ENCODE assay signal across 11 cellular contexts in genomic region chr2:109242654-109243331, GRCh38.
DNase-seq lines count a peak whose midpoint lies in the region; ATAC-seq and TF ChIP-seq lines count a peak whose summit lies in the region.
"Had no signal": no experiment of that assay in that cellular context is flagged by ENCODE, and none has a peak within 500 bp of the region (broad histone marks: within the 10 kb centered on the region; RNA-seq: fewer than 3 reads in every experiment).

No MANE protein-coding gene starts in this region.

- TF ChIP-seq CTCF in AG09309 (IDR thresholded peaks at IDR 0.05; ENCODE audit: control insufficient read depth, insufficient read depth, low read depth, low read length, missing control alignments): no peak

- H3K4me1 Mint-ChIP-seq in T-cell: peaks cover 10 to 26% (median 14%) of the 10 kb centered on the region in 3 donors
- peaks cover 9% of the 10 kb centered on the region for H3K4me1 Mint-ChIP-seq in activated CD4-positive, alpha-beta memory T cell treated with anti-CD3 and anti-CD28 coated beads for 36 hours (ENCODE audit: low read depth)

- H3K36me3 Mint-ChIP-seq in T-cell: no peaks in the 10 kb centered on the region
- H3K36me3 Mint-ChIP-seq in activated CD4-positive, alpha-beta memory T cell treated with anti-CD3 and anti-CD28 coated beads for 36 hours: no peaks in the 10 kb centered on the region

- no peak overlapping the region for H3K27ac Mint-ChIP-seq in T-cell
- no peak overlapping the region for H3K27ac Mint-ChIP-seq in activated CD4-positive, alpha-beta memory T cell treated with anti-CD3 and anti-CD28 coated beads for 36 hours
- H3K27ac Mint-ChIP-seq: stimulated activated naive CD8-positive, alpha-beta T cell treated with anti-CD3 and anti-CD28 coated beads, Interleukin-15, amount 100 ng/mL, for 72 hours had no signal

- CTCF ChIA-PET in T-cell (lab: Charles Lee): no interaction called here
- CTCF ChIA-PET in activated CD4-positive, alpha-beta memory T cell treated with anti-CD3 and anti-CD28 coated beads for 36 hours (lab: Charles Lee): no interaction called here

- intact Hi-C loops in activated CD4-positive, alpha-beta memory T cell treated with anti-CD3 and anti-CD28 coated beads for 36 hours (cut with micrococcal nuclease): no loop called here

- no peak overlapping the region for H3K4me3 Mint-ChIP-seq in T-cell
- H3K4me3 Mint-ChIP-seq in activated CD4-positive, alpha-beta memory T cell treated with anti-CD3 and anti-CD28 coated beads for 36 hours: no peak overlapping the region
- H3K4me3 Mint-ChIP-seq: stimulated activated naive CD8-positive, alpha-beta T cell treated with anti-CD3 and anti-CD28 coated beads, Interleukin-15, amount 100 ng/mL, for 72 hours had no signal

- ATAC-seq in T-cell (replicated peaks in 1 of 4) (no peak), GM19463 (IDR thresholded peaks at IDR 0.05; ENCODE audit: unreplicated experiment) (no peak)
- ATAC-seq: stimulated activated naive CD8-positive, alpha-beta T cell treated with anti-CD3 and anti-CD28 coated beads, Interleukin-15, amount 100 ng/mL, for 72 hours had no signal

- POLR2A ChIA-PET in T-cell (lab: Charles Lee): no interaction called here
- POLR2A ChIA-PET in activated CD4-positive, alpha-beta memory T cell treated with anti-CD3 and anti-CD28 coated beads for 36 hours (lab: Charles Lee): no interaction called here

- no peak overlapping the region for H3K4me3 ChIP-seq in AG09309 (ENCODE audit: control insufficient read depth, low read depth, low read length)

- no peaks in the 10 kb centered on the region for H3K27me3 Mint-ChIP-seq in T-cell
- H3K27me3 Mint-ChIP-seq in activated CD4-positive, alpha-beta memory T cell treated with anti-CD3 and anti-CD28 coated beads for 36 hours: no peaks in the 10 kb centered on the region
- H3K27me3 Mint-ChIP-seq: stimulated activated naive CD8-positive, alpha-beta T cell treated with anti-CD3 and anti-CD28 coated beads, Interleukin-15, amount 100 ng/mL, for 72 hours had no signal

- H3K9me3 Mint-ChIP-seq in T-cell: no peaks in the 10 kb centered on the region
- no peaks in the 10 kb centered on the region for H3K9me3 Mint-ChIP-seq in activated CD4-positive, alpha-beta memory T cell treated with anti-CD3 and anti-CD28 coated beads for 36 hours
- H3K9me3 Mint-ChIP-seq: stimulated activated naive CD8-positive, alpha-beta T cell treated with anti-CD3 and anti-CD28 coated beads, Interleukin-15, amount 100 ng/mL, for 72 hours had no signal

- DNase-seq in AG09309 (ENCODE audit: low read depth): peak; percentile 85
- DNase-seq in RPMI7951 (ENCODE audit: low read depth): peak; percentile 92
- DNase-seq in fibroblast of gingiva (ENCODE audit: low read depth): peak; percentile 87
- DNase-seq in occipital lobe (lab: John Stamatoyannopoulos, UW): peak; percentile 39
- DNase-seq in T-cell: no peak
- no peak for DNase-seq in activated CD4-positive, alpha-beta memory T cell treated with anti-CD3 and anti-CD28 coated beads for 36 hours
- DNase-seq in NCI-H510A treated with DMSO at 0.1 percent for 48 hours (lab: John Stamatoyannopoulos, UW): no peak
- DNase-seq: mesendoderm; NCI-H2171 treated with DMSO at 0.1 percent for 48 hours; stimulated activated naive CD8-positive, alpha-beta T cell treated with anti-CD3 and anti-CD28 coated beads, Interleukin-15, amount 100 ng/mL, for 72 hours had no signal

Comparison
In these comparisons a context has a peak if more than half of its experiments do, and no peak if none do; other contexts are left out.
1. DNase-seq: peak in AG09309 (single experiment), RPMI7951 (single experiment), fibroblast of gingiva (single experiment) and occipital lobe (single experiment); none in T-cell (0 of 34), activated CD4-positive, alpha-beta memory T cell treated with anti-CD3 and anti-CD28 coated beads for 36 hours (single experiment) and NCI-H510A treated with DMSO at 0.1 percent for 48 hours (single experiment).